ENCODE assay signal across 9 cellular contexts in the genomic region with DNA sequence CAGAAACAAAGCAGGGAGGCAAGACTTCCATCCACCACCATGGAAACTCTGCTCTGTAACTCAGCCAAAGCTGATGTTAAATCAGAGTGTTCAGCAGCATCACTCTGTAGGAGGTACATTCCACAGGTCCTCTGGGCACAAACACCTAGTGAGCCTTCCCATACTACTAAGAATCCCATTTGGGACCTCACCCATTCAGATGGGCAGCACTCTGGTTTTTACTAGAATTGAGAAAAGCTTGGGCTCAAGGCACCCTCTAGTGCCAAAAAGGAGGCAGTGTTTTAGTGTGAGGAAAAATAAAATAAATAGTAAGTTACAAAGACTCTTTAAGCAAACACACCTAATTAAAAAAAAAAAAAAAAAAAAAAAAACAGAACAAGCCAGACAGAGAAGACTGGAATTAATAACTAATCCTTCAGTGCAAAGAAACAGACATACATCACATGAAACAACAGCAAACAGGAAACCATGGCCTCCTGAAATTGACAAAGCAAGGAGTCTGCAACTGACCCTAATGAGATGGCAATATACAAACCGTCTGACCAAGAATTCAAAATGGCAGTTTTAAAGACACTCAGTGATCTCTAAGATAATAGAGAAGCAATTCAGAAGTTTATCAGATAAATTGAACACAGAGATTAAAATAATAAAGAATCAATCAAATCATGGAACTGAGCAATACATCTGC.
DNase-seq lines count a peak whose midpoint lies in the region; ATAC-seq, FAIRE-seq and TF ChIP-seq lines count a peak whose summit lies in the region.
"Had no signal": no experiment of that assay in that cellular context is flagged by ENCODE, and none has a peak within 500 bp of the region (broad histone marks: within the 10 kb centered on the region; RNA-seq: fewer than 3 reads in every experiment).

No MANE protein-coding gene starts in this region.

- no peak overlapping the region for H3K27ac ChIP-seq in astrocyte (ENCODE audit: low read depth, low read length)

- no peak overlapping the region for H3K4me3 ChIP-seq in astrocyte (ENCODE audit: insufficient read depth, low read depth, low read length)

- no peaks in the 10 kb centered on the region for H3K79me2 ChIP-seq in astrocyte (ENCODE audit: insufficient read depth, low read length)

- H3K36me3 ChIP-seq in astrocyte (ENCODE audit: insufficient read depth, low read length), result no peaks in the 10 kb centered on the region

- TF ChIP-seq CTCF in astrocyte (IDR thresholded peaks at IDR 0.05; ENCODE audit: insufficient read depth, low read depth, low read length), result peak; percentile 68
- TF ChIP-seq CTCF in nephron (IDR thresholded peaks at IDR 0.05; ENCODE audit: unreplicated experiment in 3 of 3), result peak in 2 of 3 experiments; percentile 34 to 36

- DNase-seq in NCI-H748 (lab: John Stamatoyannopoulos, UW; ENCODE audit: unreplicated experiment), result peak; percentile 8
- DNase-seq in NCI-H748 treated with DMSO at 0.1 percent for 48 hours (lab: John Stamatoyannopoulos, UW), result no peak
- peak; percentile 15 for DNase-seq in HT1080 (ENCODE audit: low read depth)
- no peak for DNase-seq in astrocyte (ENCODE audit: low read depth)
- DNase-seq in OCI-M2 (lab: John Stamatoyannopoulos, UW; ENCODE audit: unreplicated experiment), result no peak
- DNase-seq in sciatic nerve (ENCODE audit: low spot score), result no peak
- DNase-seq: naive B cell had no signal

- no peaks in the 10 kb centered on the region for H3K27me3 ChIP-seq in astrocyte (ENCODE audit: insufficient read depth, low read length)

- H3K4me2 ChIP-seq in astrocyte (ENCODE audit: low read length), result no peak overlapping the region

- peaks cover 7% of the 10 kb centered on the region for H3K4me1 Mint-ChIP-seq in astrocyte (ENCODE audit: low read depth, unreplicated experiment)
- H3K4me1 Mint-ChIP-seq in nephron, result no peaks in the 10 kb centered on the region

- H3K9me3 ChIP-seq in astrocyte (ENCODE audit: insufficient read depth, low read depth, low read length), result no peaks in the 10 kb centered on the region

- H3K4me3 Mint-ChIP-seq in astrocyte (ENCODE audit: unreplicated experiment) (no peak overlapping the region), nephron (no peak overlapping the region)

- no peak overlapping the region for H3K9ac ChIP-seq in astrocyte (ENCODE audit: low read length)

- H3K36me3 Mint-ChIP-seq in astrocyte (ENCODE audit: low read depth, unreplicated experiment) (no peaks in the 10 kb centered on the region), nephron (ENCODE audit: low read depth) (peaks cover 5% of the 10 kb centered on the region)

- intact Hi-C loops in sciatic nerve (cut with DNase I), result no loop called here

- no peak for FAIRE-seq in astrocyte (lab: Jason Lieb, UNC)

- H4K20me1 ChIP-seq in astrocyte (ENCODE audit: insufficient read depth, low read length), result no peaks in the 10 kb centered on the region

- H3K27me3 Mint-ChIP-seq in astrocyte (ENCODE audit: low read depth, unreplicated experiment), result no peaks in the 10 kb centered on the region
- H3K27me3 Mint-ChIP-seq in nephron (ENCODE audit: low read depth), result no peaks in the 10 kb centered on the region

- H3K4me1 ChIP-seq in astrocyte (ENCODE audit: insufficient read depth, low read length), result peaks cover 3% of the 10 kb centered on the region

- peaks cover 11% of the 10 kb centered on the region for H3K9me3 Mint-ChIP-seq in astrocyte (ENCODE audit: unreplicated experiment)
- H3K9me3 Mint-ChIP-seq in nephron, result peaks cover 46% of the 10 kb centered on the region

- no peak overlapping the region for H2AFZ ChIP-seq in astrocyte (ENCODE audit: low read depth, low read length)

- ATAC-seq in HG03571 (IDR thresholded peaks at IDR 0.05; ENCODE audit: unreplicated experiment), result no peak
- no peak for ATAC-seq in sciatic nerve

- H3K27ac Mint-ChIP-seq in astrocyte (ENCODE audit: unreplicated experiment) (peak overlapping the region; percentile 38), nephron (peak overlapping the region in 1 of 3 experiments; percentile 43)

Comparison
In these comparisons a context has a peak if more than half of its experiments do, and no peak if none do; other contexts are left out.
1. DNase-seq: peak in NCI-H748 (single experiment) and HT1080 (single experiment); none in NCI-H748 treated with DMSO at 0.1 percent for 48 hours (single experiment), astrocyte (single experiment), OCI-M2 (single experiment) and sciatic nerve (single experiment).